8 cellular contexts compared by ENCODE assay signal in the genomic region with DNA sequence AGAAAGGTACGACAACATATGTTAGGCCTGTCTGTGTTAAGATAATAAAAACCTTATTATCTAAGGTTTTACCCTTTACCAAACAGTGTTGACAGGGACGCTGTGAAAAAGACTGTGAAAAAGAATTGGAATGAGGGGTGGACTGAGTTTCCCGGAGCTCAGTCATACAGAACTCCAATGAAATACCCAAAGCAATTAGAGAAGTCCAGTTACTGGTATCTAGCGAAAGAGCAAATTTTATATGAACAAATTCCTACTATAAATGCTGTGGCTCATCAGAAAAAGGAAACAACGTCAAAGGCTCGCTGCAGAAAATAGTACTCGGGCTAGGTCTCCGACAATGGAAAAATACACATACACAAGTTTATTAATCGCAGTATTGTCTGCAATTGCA. TPM values are rescaled to one million over a fixed set of nuclear protein-coding genes. Genes with fewer than 3 reads are reported as not detected.
DNase-seq lines count a peak whose midpoint lies in the region; ATAC-seq and TF ChIP-seq lines count a peak whose summit lies in the region.

No MANE protein-coding gene starts in this region.

- peak overlapping the region; percentile 100 for H3K27ac ChIP-seq in angular gyrus (ENCODE audit: low read depth, low read length)
- peak overlapping the region; percentile 86 to 98 (median 90) for H3K27ac ChIP-seq in tibial nerve

- CTCF ChIA-PET in Caco-2 (lab: Charles Lee): interaction anchor here (0.6 to 2.0 kb wide), 4 partner anchors 19 to 133 kb away, joined by 3 to 7 read pairs (median 4); partner anchors contain the start of gene TMCC2

- H3K36me3 ChIP-seq in Caco-2 (ENCODE audit: control insufficient read depth, insufficient read depth, low read length) (no peaks in the 10 kb centered on the region), tibial nerve (peaks cover 0 to 15% (median 0%) of the 10 kb centered on the region in 3 donors)

- intact Hi-C loops in Caco-2 (cut with micrococcal nuclease; ENCODE audit: unreplicated experiment): loop anchor here (1.0 to 5.0 kb wide), 3 partner anchors 19 to 134 kb away; partner anchors contain the start of gene DSTYK

- BruUV-seq in Caco-2 (replicated peaks; lab: Mats Ljungman, UMichigan): no TSS peak

- no peaks in the 10 kb centered on the region for H3K9me3 Mint-ChIP-seq in Caco-2 (ENCODE audit: unreplicated experiment)

- no peak for DNase-seq in Caco-2
- DNase-seq in left lobe of liver (ENCODE audit: low spot score): no peak
- no peak for DNase-seq in tibial nerve (ENCODE audit: low spot score in 2 of 2)
- no peak for DNase-seq in NCI-H748 (lab: John Stamatoyannopoulos, UW; ENCODE audit: unreplicated experiment)
- no peak for DNase-seq in islet precursor cell
- no peak for DNase-seq in NCI-H1105 (lab: John Stamatoyannopoulos, UW)

- no peak for TF ChIP-seq POLR2A in tibial nerve (IDR thresholded peaks at IDR 0.05)

- H3K4me1 ChIP-seq in Caco-2 (peaks cover 4% of the 10 kb centered on the region), tibial nerve (peaks cover 0 to 35% (median 18%) of the 10 kb centered on the region in 4 donors)

- no peak for TF ChIP-seq EP300 in tibial nerve (IDR thresholded peaks at IDR 0.05)

- POLR2A ChIA-PET in Caco-2 (lab: Charles Lee): no interaction called here

- H3K4me3 ChIP-seq in Caco-2 (ENCODE audit: low read depth, low read length): peak overlapping the region; percentile 37
- peak overlapping the region; percentile 71 to 97 (median 78) for H3K4me3 ChIP-seq in tibial nerve

- peaks cover 15% of the 10 kb centered on the region for H3K36me3 Mint-ChIP-seq in Caco-2 (ENCODE audit: insufficient read depth, unreplicated experiment)

- TF ChIP-seq CTCF in Caco-2 (IDR thresholded peaks at IDR 0.05; ENCODE audit: insufficient read depth in 1 of 2, low read depth in 1 of 2, low read length in 1 of 2, severe bottlenecking in 1 of 2, unreplicated experiment in 1 of 2): no peak
- peak in 1 of 5 experiments; percentile 3 for TF ChIP-seq CTCF in tibial nerve (IDR thresholded peaks at IDR 0.05)

- ATAC-seq in HG03064 (IDR thresholded peaks at IDR 0.05; ENCODE audit: low read depth, unreplicated experiment) (peak; percentile 6), left lobe of liver (peak; percentile 37)

- WGBS in tibial nerve, 2 donors: 16 to 25% methylated on average over 9 of the region's 9 CpGs

- no peaks in the 10 kb centered on the region for H3K27me3 Mint-ChIP-seq in Caco-2 (ENCODE audit: insufficient read depth, unreplicated experiment)

- peak overlapping the region; percentile 96 for H3K4me3 Mint-ChIP-seq in Caco-2 (ENCODE audit: unreplicated experiment)

- peak overlapping the region; percentile 98 for H3K27ac Mint-ChIP-seq in Caco-2 (ENCODE audit: unreplicated experiment)

- H3K9me3 ChIP-seq in Caco-2: no peaks in the 10 kb centered on the region
- H3K9me3 ChIP-seq in tibial nerve: no peaks in the 10 kb centered on the region

- peaks cover 11% of the 10 kb centered on the region for H3K4me1 Mint-ChIP-seq in Caco-2 (ENCODE audit: low read depth, unreplicated experiment)

- no peaks in the 10 kb centered on the region for H3K27me3 ChIP-seq in Caco-2 (replicated peaks; ENCODE audit: control insufficient read depth, insufficient read depth, low read length)
- H3K27me3 ChIP-seq in tibial nerve: no peaks in the 10 kb centered on the region

RNA-seq across cellular contexts. Expression of gene RBBP5, which starts 0.7 kb away (rescaled TPM):
- total RNA-seq in Caco-2 (2022) (17.9 and 19.0 TPM in 2 replicates), left lobe of liver (7.8 TPM), tibial nerve (10 to 100 TPM; 12.5 to 18.4 (median 14.4) TPM)

RNA-seq across cellular contexts. Expression of gene TMEM81, which starts 38.2 kb away (rescaled TPM):
- total RNA-seq in Caco-2 (2022): 3.3 and 4.3 TPM in 2 replicates
- 2.2 TPM for total RNA-seq in left lobe of liver
- total RNA-seq in tibial nerve: 1 to 10 TPM in 2 of 4 donors, under 1 TPM in 1, not detected in 1; 0.44 to 3.6 (median 2.3) TPM
